ENCODE assay signal across 35 cellular contexts in the genomic region with DNA sequence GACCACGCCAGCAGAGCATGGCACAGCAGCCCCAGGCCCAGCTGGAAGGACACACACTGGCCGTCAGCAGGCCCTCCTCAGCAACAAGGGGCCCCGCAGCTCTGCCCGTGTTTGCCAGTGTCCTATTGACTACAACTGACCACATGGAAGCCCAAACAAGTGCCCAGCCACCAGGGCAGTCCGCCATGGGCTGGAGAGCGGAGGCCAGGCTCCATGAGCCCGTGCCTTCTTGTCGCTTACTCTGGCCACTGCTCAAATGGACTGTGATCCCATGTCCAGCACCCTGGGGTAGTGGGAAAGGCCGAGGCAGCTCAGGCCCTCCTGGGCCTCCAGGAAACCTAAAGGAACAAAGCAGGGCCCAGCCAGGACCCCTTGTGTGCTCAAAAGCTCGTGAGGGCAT.
"Had no signal": no experiment of that assay in that cellular context is flagged by ENCODE, and none has a peak within 500 bp of the region (broad histone marks: within the 10 kb centered on the region; RNA-seq: fewer than 3 reads in every experiment).

No MANE protein-coding gene starts in this region.

- H3K9me3 ChIP-seq: ascending aorta, SJCRH30 had no signal

- H3K4me3 ChIP-seq: ascending aorta, cardiac muscle cell, Peyer's patch, SJCRH30, SK-N-MC had no signal

- DNase-seq: activated CD4-positive, alpha-beta memory T cell treated with anti-CD3 and anti-CD28 coated beads for 36 hours; activated CD4-positive, alpha-beta T cell treated with anti-CD3 and anti-CD28 coated beads for 4 hours; activated CD4-positive, alpha-beta T cell treated with anti-CD3 and anti-CD28 coated beads, Interleukin-2, amount 50 U/mL, for 1 hour; activated CD8-positive, alpha-beta memory T cell treated with anti-CD3 and anti-CD28 coated beads, Interleukin-2, amount 50 U/mL, for 4 hours; activated effector memory CD4-positive, alpha-beta T cell treated with Interleukin-2 at 50 U/mL for 16 hours; activated naive CD8-positive, alpha-beta T cell treated with anti-CD3 and anti-CD28 coated beads, Interleukin-2, amount 10 ng/mL, durations not matched to agents 7 days and 5 days; activated T-cell treated with anti-CD3 and anti-CD28 coated beads for 4 hours; activated T-cell treated with anti-CD3 and anti-CD28 coated beads, Interleukin-2, amount 50 U/mL, for 4 hours; amygdala; MM.1S; MV-4-11; NCI-H1092; NCI-H1436 treated with DMSO at 0.1 percent for 48 hours; NCI-H1694 treated with DMSO at 0.1 percent for 48 hours; NCI-H2029; NCI-H510A; NCI-H526; NCI-H748 treated with DMSO at 0.1 percent for 48 hours; NK-92 treated with Interleukin-12 subunit alpha and Interleukin-12 subunit beta, amount 100 ng/mL, for 24 hours; PC-3; Peyer's patch; RPMI8226; SHP77; SJCRH30 had no signal

- H3K4me1 ChIP-seq: ascending aorta, Peyer's patch had no signal

- H3K36me3 Mint-ChIP-seq: activated CD4-positive, alpha-beta memory T cell treated with anti-CD3 and anti-CD28 coated beads for 36 hours; activated naive CD4-positive, alpha-beta T cell treated with anti-CD3 and anti-CD28 coated beads, Interleukin-2, amount 50 U/mL, for 24 hours; activated naive CD8-positive, alpha-beta T cell treated with anti-CD3 and anti-CD28 coated beads, Interleukin-2, amount 10 ng/mL, durations not matched to agents 7 days and 5 days had no signal

- H3K9me3 Mint-ChIP-seq: activated naive CD4-positive, alpha-beta T cell treated with anti-CD3 and anti-CD28 coated beads, Interleukin-2, amount 50 U/mL, for 24 hours; activated T-cell treated with anti-CD3 and anti-CD28 coated beads, Interleukin-2, amount 50 U/mL, for 4 hours; central memory CD8-positive, alpha-beta T cell had no signal

- H3K4me3 Mint-ChIP-seq: activated CD4-positive, alpha-beta memory T cell treated with anti-CD3 and anti-CD28 coated beads for 36 hours; activated naive CD4-positive, alpha-beta T cell treated with anti-CD3 and anti-CD28 coated beads, Interleukin-2, amount 50 U/mL, for 24 hours; activated naive CD8-positive, alpha-beta T cell treated with anti-CD3 and anti-CD28 coated beads, Interleukin-2, amount 10 ng/mL, durations not matched to agents 7 days and 5 days; activated T-cell treated with anti-CD3 and anti-CD28 coated beads, Interleukin-2, amount 50 U/mL, for 4 hours; activated T-helper 1 cell treated with anti-CD3 and anti-CD28 coated beads, Interleukin-12 subunit alpha, Interleukin-12 subunit beta, Interleukin-2, Interleukin-4 antibody, amounts not matched to agents 30 ng/mL and 10 ng/mL and 1 ng/mL, durations not matched to agents 14 hours and 24 hours and 36 hours; central memory CD8-positive, alpha-beta T cell; T-helper 2 cell treated with Interferon-gamma antibody and Interleukin-4, amounts not matched to agents 5 μg/mL and 100 μg/mL, for 36 hours; WTC11 had no signal

- H3K27ac ChIP-seq: ascending aorta, cardiac muscle cell, KMS-11, Peyer's patch, SJCRH30, SK-N-MC had no signal

- ATAC-seq: activated CD4-positive, CD25-positive, alpha-beta regulatory T cell treated with anti-CD3 and anti-CD28 coated beads, Interleukin-2, amount 50 U/mL, for 24 hours; activated T-cell treated with anti-CD3 and anti-CD28 coated beads, Interleukin-2, amount 50 U/mL, for 4 hours; PC-3; WTC11 had no signal

- H3K36me3 ChIP-seq: ascending aorta, cardiac muscle cell, Peyer's patch, SJCRH30 had no signal

- H3K4me2 ChIP-seq: KMS-11 had no signal

- H3K27ac Mint-ChIP-seq: activated CD4-positive, alpha-beta memory T cell treated with anti-CD3 and anti-CD28 coated beads for 36 hours; activated naive CD4-positive, alpha-beta T cell treated with anti-CD3 and anti-CD28 coated beads, Interleukin-2, amount 50 U/mL, for 24 hours; activated naive CD8-positive, alpha-beta T cell treated with anti-CD3 and anti-CD28 coated beads, Interleukin-2, amount 10 ng/mL, durations not matched to agents 7 days and 5 days; activated T-helper 1 cell treated with anti-CD3 and anti-CD28 coated beads, Interleukin-12 subunit alpha, Interleukin-12 subunit beta, Interleukin-2, Interleukin-4 antibody, amounts not matched to agents 30 ng/mL and 10 ng/mL and 1 ng/mL, durations not matched to agents 14 hours and 24 hours and 36 hours; T-helper 2 cell treated with Interferon-gamma antibody and Interleukin-4, amounts not matched to agents 5 μg/mL and 100 μg/mL, for 36 hours; WTC11 had no signal

- H3K27me3 ChIP-seq: ascending aorta, cardiac muscle cell, Peyer's patch, SJCRH30 had no signal

- H3K27me3 Mint-ChIP-seq: activated CD4-positive, alpha-beta memory T cell treated with anti-CD3 and anti-CD28 coated beads for 36 hours; activated naive CD4-positive, alpha-beta T cell treated with anti-CD3 and anti-CD28 coated beads, Interleukin-2, amount 50 U/mL, for 24 hours; central memory CD8-positive, alpha-beta T cell had no signal

- FAIRE-seq: TTC549 had no signal

- H3K9ac ChIP-seq: KMS-11 had no signal

- H3K4me1 Mint-ChIP-seq: central memory CD8-positive, alpha-beta T cell had no signal
